15 cellular contexts compared by ENCODE assay signal in genomic region chr3:90184861-90185260, GRCh38.
DNase-seq lines count a peak whose midpoint lies in the region; ATAC-seq and TF ChIP-seq lines count a peak whose summit lies in the region.
"Had no signal": no experiment of that assay in that cellular context is flagged by ENCODE, and none has a peak within 500 bp of the region (broad histone marks: within the 10 kb centered on the region; RNA-seq: fewer than 3 reads in every experiment).

No MANE protein-coding gene starts in this region.

- TF ChIP-seq CTCF in fibroblast of pulmonary artery (IDR thresholded peaks at IDR 0.05; ENCODE audit: low read length, missing control alignments) = no peak

- no peak for ATAC-seq in GM19395 (IDR thresholded peaks at IDR 0.05; ENCODE audit: unreplicated experiment)
- ATAC-seq: activated CD8-positive, alpha-beta memory T cell treated with anti-CD3 and anti-CD28 coated beads, Interleukin-2, amount 10 ng/mL, durations not matched to agents 7 days and 5 days; naive thymus-derived CD8-positive, alpha-beta T cell; sciatic nerve had no signal

- H3K4me3 ChIP-seq in fibroblast of pulmonary artery (replicated peaks; ENCODE audit: low read depth, low read length) = no peak overlapping the region
- H3K4me3 ChIP-seq in skeletal muscle cell (ENCODE audit: low read depth, low read length) = no peak overlapping the region
- H3K4me3 ChIP-seq: colonic mucosa had no signal

- DNase-seq in HCEC 1CT (peak; percentile 66), T1000 (lab: John Stamatoyannopoulos, UW) (peak; percentile 30), fibroblast of pulmonary artery (ENCODE audit: low read depth) (peak; percentile 53), skeletal muscle cell (ENCODE audit: low read depth) (peak; percentile 56), NCI-H1436 treated with DMSO at 0.1 percent for 48 hours (lab: John Stamatoyannopoulos, UW) (no peak), KG1 (lab: John Stamatoyannopoulos, UW) (no peak), NCI-H2081 treated with DMSO at 0.1 percent for 48 hours (lab: John Stamatoyannopoulos, UW) (no peak)
- DNase-seq: activated CD8-positive, alpha-beta memory T cell treated with anti-CD3 and anti-CD28 coated beads, Interleukin-2, amount 10 ng/mL, durations not matched to agents 7 days and 5 days; activated naive CD8-positive, alpha-beta T cell treated with anti-CD3 and anti-CD28 coated beads, Interleukin-2, amount 10 ng/mL, durations not matched to agents 7 days and 5 days; CD4-positive, alpha-beta T cell; colonic mucosa; naive thymus-derived CD8-positive, alpha-beta T cell; SHP77 treated with DMSO at 0.1 percent for 48 hours had no signal

Comparison
In these comparisons a context has a peak if more than half of its experiments do, and no peak if none do; other contexts are left out.
1. DNase-seq: peak in HCEC 1CT (single experiment), T1000 (single experiment), fibroblast of pulmonary artery (single experiment) and skeletal muscle cell (single experiment); none in NCI-H1436 treated with DMSO at 0.1 percent for 48 hours (single experiment), KG1 (single experiment) and NCI-H2081 treated with DMSO at 0.1 percent for 48 hours (single experiment).